1 cellular context compared by ENCODE assay signal in the genomic region with DNA sequence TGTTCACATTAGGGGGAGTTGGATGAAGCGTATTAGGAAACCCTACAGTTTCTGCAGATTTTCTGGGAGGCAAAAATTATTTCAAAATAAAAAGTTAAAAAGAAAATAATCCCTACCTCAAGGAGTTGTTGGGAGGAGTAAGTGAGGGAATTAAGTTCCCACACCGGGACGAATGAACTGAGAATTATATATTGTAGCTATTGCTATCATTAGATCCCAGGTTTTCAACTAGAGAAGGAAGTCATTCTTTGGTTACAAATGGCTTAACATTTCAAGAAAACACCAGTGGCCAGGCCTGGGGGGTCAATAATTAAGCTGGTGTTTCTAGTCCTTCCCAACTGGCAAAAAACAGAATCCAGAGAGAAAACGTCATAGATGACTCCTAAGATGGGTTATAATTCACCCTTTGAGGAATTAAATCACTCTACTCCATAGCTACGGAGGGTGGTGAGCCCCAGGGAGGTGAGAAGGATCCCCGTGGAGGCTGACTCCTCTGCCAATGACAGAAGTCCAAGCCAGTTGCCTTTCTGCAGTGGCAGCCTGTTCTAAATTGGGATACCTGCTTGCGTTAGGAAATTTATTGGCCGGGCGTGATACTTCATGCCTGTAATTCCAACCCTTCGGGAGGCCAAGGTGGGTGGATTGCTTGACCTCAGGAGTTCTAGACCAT.
TF ChIP-seq lines count a peak whose summit lies in the region.

No MANE protein-coding gene starts in this region.

TF ChIP-seq in HCT116, 20 proteins besides CTCF, POLR2A, EP300 and RAD21 (continued from another document):
- TF ChIP-seq JUND (IDR thresholded peaks at IDR 0.05) (no peak), SRF (IDR thresholded peaks at IDR 0.05; ENCODE audit: low read depth) (no peak), SIN3A (IDR thresholded peaks at IDR 0.05; ENCODE audit: low read depth) (no peak), CEBPB (IDR thresholded peaks at IDR 0.05; ENCODE audit: low read depth) (no peak), ZNF274 (IDR thresholded peaks at IDR 0.05; ENCODE audit: low read depth, low read length) (no peak), TCF7L2 (IDR thresholded peaks at IDR 0.05; ENCODE audit: borderline replicate concordance, extremely low read depth, insufficient read depth, insufficient read length) (no peak), ELF1 (IDR thresholded peaks at IDR 0.05; ENCODE audit: borderline replicate concordance, low read depth) (no peak), SP1 (IDR thresholded peaks at IDR 0.05; ENCODE audit: low read depth) (no peak), YY1 (IDR thresholded peaks at IDR 0.05; ENCODE audit: extremely low read depth, insufficient replicate concordance, low read depth, low read length) (no peak)
- TF ChIP-seq, protein P1, sequence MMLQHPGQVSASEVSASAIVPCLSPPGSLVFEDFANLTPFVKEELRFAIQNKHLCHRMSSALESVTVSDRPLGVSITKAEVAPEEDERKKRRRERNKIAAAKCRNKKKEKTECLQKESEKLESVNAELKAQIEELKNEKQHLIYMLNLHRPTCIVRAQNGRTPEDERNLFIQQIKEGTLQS (IDR thresholded peaks at IDR 0.05) = no peak
